Comparison of ENCODE assay signal across 8 cellular contexts in the genomic region with DNA sequence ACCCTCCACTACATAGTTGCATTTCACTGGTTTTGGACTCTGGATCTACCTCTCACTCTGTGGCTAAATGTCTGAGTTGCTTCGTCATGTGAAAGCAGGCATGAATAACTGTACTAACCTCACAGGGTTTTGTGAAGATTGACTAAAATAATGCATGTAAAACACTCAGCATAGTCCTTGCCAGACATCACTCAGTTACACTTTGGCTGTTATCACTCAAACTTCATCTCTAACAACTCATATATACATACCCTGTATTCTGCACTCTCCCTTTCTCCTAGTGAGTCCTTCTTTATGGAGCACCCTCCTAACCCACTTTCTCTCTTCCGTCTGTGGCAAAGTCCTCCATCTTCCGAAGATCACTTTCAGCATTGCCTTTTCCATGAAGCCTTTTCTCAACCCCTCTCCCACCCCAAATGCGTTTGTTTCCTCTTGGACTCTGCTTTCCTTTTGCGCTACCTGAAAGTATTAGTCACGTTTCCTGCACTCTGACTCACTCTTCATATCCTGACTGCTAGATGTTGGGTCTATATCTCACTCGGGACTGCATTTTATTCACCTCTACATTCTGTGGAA.
DNase-seq lines count a peak whose midpoint lies in the region; ATAC-seq and TF ChIP-seq lines count a peak whose summit lies in the region.

No MANE protein-coding gene starts in this region.

- CTCF ChIA-PET in activated CD8-positive, alpha-beta T cell treated with anti-CD3 and anti-CD28 coated beads for 36 hours (lab: Charles Lee) = interaction anchor here (0.9 to 1.7 kb wide), 3 partner anchors 72 to 95 kb away, joined by 3 to 8 read pairs (median 4); a partner anchor contains a TSS

- H3K9me2 ChIP-seq in MM.1S (replicated peaks; ENCODE audit: insufficient read depth, low read length) = no peaks in the 10 kb centered on the region

- no peak overlapping the region for H3K27ac ChIP-seq in MM.1S (ENCODE audit: low read length)

- no peaks in the 10 kb centered on the region for H3K27me3 ChIP-seq in MM.1S (replicated peaks; ENCODE audit: insufficient read depth, low read length)

- no peaks in the 10 kb centered on the region for H3K36me3 ChIP-seq in MM.1S (replicated peaks; ENCODE audit: insufficient read depth, low read length)

- no peaks in the 10 kb centered on the region for H3K27me3 Mint-ChIP-seq in activated naive CD8-positive, alpha-beta T cell treated with anti-CD3 and anti-CD28 coated beads, Interleukin-2, amount 10 ng/mL, durations not matched to agents 7 days and 5 days
- H3K27me3 Mint-ChIP-seq in activated naive CD8-positive, alpha-beta T cell treated with anti-CD3 and anti-CD28 coated beads for 36 hours = no peaks in the 10 kb centered on the region
- H3K27me3 Mint-ChIP-seq in activated CD8-positive, alpha-beta T cell treated with anti-CD3 and anti-CD28 coated beads for 36 hours = no peaks in the 10 kb centered on the region
- no peaks in the 10 kb centered on the region for H3K27me3 Mint-ChIP-seq in natural killer cell (ENCODE audit: low read depth in 2 of 2)

- no peak for TF ChIP-seq CTCF in activated CD8-positive, alpha-beta T cell treated with anti-CD3 and anti-CD28 coated beads for 36 hours (IDR thresholded peaks at IDR 0.05)
- TF ChIP-seq CTCF in natural killer cell (IDR thresholded peaks at IDR 0.05) = no peak
- no peak for TF ChIP-seq CTCF in MM.1S (IDR thresholded peaks at IDR 0.05; ENCODE audit: low read length)

- no peak overlapping the region for H3K4me3 Mint-ChIP-seq in activated naive CD8-positive, alpha-beta T cell treated with anti-CD3 and anti-CD28 coated beads, Interleukin-2, amount 10 ng/mL, durations not matched to agents 7 days and 5 days
- no peak overlapping the region for H3K4me3 Mint-ChIP-seq in activated naive CD8-positive, alpha-beta T cell treated with anti-CD3 and anti-CD28 coated beads for 36 hours
- H3K4me3 Mint-ChIP-seq in activated CD8-positive, alpha-beta T cell treated with anti-CD3 and anti-CD28 coated beads for 36 hours = no peak overlapping the region
- no peak overlapping the region for H3K4me3 Mint-ChIP-seq in natural killer cell

- no peaks in the 10 kb centered on the region for H3K9me3 Mint-ChIP-seq in activated naive CD8-positive, alpha-beta T cell treated with anti-CD3 and anti-CD28 coated beads, Interleukin-2, amount 10 ng/mL, durations not matched to agents 7 days and 5 days
- peaks cover 5% of the 10 kb centered on the region for H3K9me3 Mint-ChIP-seq in activated naive CD8-positive, alpha-beta T cell treated with anti-CD3 and anti-CD28 coated beads for 36 hours
- no peaks in the 10 kb centered on the region for H3K9me3 Mint-ChIP-seq in activated CD8-positive, alpha-beta T cell treated with anti-CD3 and anti-CD28 coated beads for 36 hours
- H3K9me3 Mint-ChIP-seq in natural killer cell = no peaks in the 10 kb centered on the region

- intact Hi-C loops in activated CD8-positive, alpha-beta T cell treated with anti-CD3 and anti-CD28 coated beads for 36 hours (cut with micrococcal nuclease) = loop anchor here (2.0 to 10.0 kb wide), 5 partner anchors 13 to 157 kb away; no protein-coding TSS in a partner anchor
- intact Hi-C loops in natural killer cell (cut with micrococcal nuclease) = loop anchor here (2.0 kb wide), 1 partner anchor 73 kb away; a partner anchor contains a TSS

- H3K4me1 Mint-ChIP-seq in activated naive CD8-positive, alpha-beta T cell treated with anti-CD3 and anti-CD28 coated beads, Interleukin-2, amount 10 ng/mL, durations not matched to agents 7 days and 5 days = peaks cover 43% of the 10 kb centered on the region
- peaks cover 41% of the 10 kb centered on the region for H3K4me1 Mint-ChIP-seq in activated naive CD8-positive, alpha-beta T cell treated with anti-CD3 and anti-CD28 coated beads for 36 hours
- H3K4me1 Mint-ChIP-seq in activated CD8-positive, alpha-beta T cell treated with anti-CD3 and anti-CD28 coated beads for 36 hours (ENCODE audit: low read depth) = peaks cover 51% of the 10 kb centered on the region
- peaks cover 54 to 57% of the 10 kb centered on the region in 2 donors for H3K4me1 Mint-ChIP-seq in natural killer cell

- H4K20me1 ChIP-seq in MM.1S (ENCODE audit: insufficient read depth, low read length) = no peaks in the 10 kb centered on the region

- peaks cover 87% of the 10 kb centered on the region for H3K79me2 ChIP-seq in MM.1S (ENCODE audit: low read length)

- POLR2A ChIA-PET in activated naive CD8-positive, alpha-beta T cell treated with anti-CD3 and anti-CD28 coated beads, Interleukin-2, amount 10 ng/mL, durations not matched to agents 7 days and 5 days (lab: Charles Lee) = no interaction called here
- POLR2A ChIA-PET in activated CD8-positive, alpha-beta T cell treated with anti-CD3 and anti-CD28 coated beads for 36 hours (lab: Charles Lee) = interaction anchor here (1.2 to 1.6 kb wide), 3 partner anchors 8 to 74 kb away, joined by 4 to 7 read pairs (median 6); no protein-coding TSS in a partner anchor

- no peak overlapping the region for H3K9ac ChIP-seq in MM.1S (ENCODE audit: low read length)

- H3K27ac Mint-ChIP-seq in activated naive CD8-positive, alpha-beta T cell treated with anti-CD3 and anti-CD28 coated beads, Interleukin-2, amount 10 ng/mL, durations not matched to agents 7 days and 5 days = no peak overlapping the region
- no peak overlapping the region for H3K27ac Mint-ChIP-seq in activated naive CD8-positive, alpha-beta T cell treated with anti-CD3 and anti-CD28 coated beads for 36 hours
- H3K27ac Mint-ChIP-seq in activated CD8-positive, alpha-beta T cell treated with anti-CD3 and anti-CD28 coated beads for 36 hours = no peak overlapping the region
- H3K27ac Mint-ChIP-seq in natural killer cell = no peak overlapping the region

- H3K4me2 ChIP-seq in MM.1S (ENCODE audit: low read depth, low read length) = no peak overlapping the region

- H3K4me3 ChIP-seq in MM.1S (ENCODE audit: low read length) = no peak overlapping the region

- ATAC-seq in activated naive CD8-positive, alpha-beta T cell treated with anti-CD3 and anti-CD28 coated beads, Interleukin-2, amount 10 ng/mL, durations not matched to agents 7 days and 5 days (ENCODE audit: low read depth) = peak; percentile 67
- ATAC-seq in HG03108 (IDR thresholded peaks at IDR 0.05; ENCODE audit: unreplicated experiment) (peak; percentile 42), natural killer cell (peak; percentile 49 to 65 (median 60))
- peak; percentile 73 for ATAC-seq in activated CD8-positive, alpha-beta T cell treated with anti-CD3 and anti-CD28 coated beads for 36 hours

- H3F3A ChIP-seq in MM.1S (ENCODE audit: insufficient read depth, low read length) = no peaks in the 10 kb centered on the region

- H3K9me3 ChIP-seq in MM.1S (replicated peaks; ENCODE audit: insufficient read depth, low read length) = no peaks in the 10 kb centered on the region

- H3K4me1 ChIP-seq in MM.1S (ENCODE audit: low read length) = 0 out of 2 replicates have a peak, but pooled peaks cover 4% of the 10 kb centered on the region

- peaks cover 15% of the 10 kb centered on the region for H3K36me3 Mint-ChIP-seq in activated naive CD8-positive, alpha-beta T cell treated with anti-CD3 and anti-CD28 coated beads, Interleukin-2, amount 10 ng/mL, durations not matched to agents 7 days and 5 days
- peaks cover 11% of the 10 kb centered on the region for H3K36me3 Mint-ChIP-seq in activated naive CD8-positive, alpha-beta T cell treated with anti-CD3 and anti-CD28 coated beads for 36 hours
- H3K36me3 Mint-ChIP-seq in activated CD8-positive, alpha-beta T cell treated with anti-CD3 and anti-CD28 coated beads for 36 hours (ENCODE audit: low read depth) = peaks cover 16% of the 10 kb centered on the region
- H3K36me3 Mint-ChIP-seq in natural killer cell = no peaks in the 10 kb centered on the region

- H2AFZ ChIP-seq in MM.1S (ENCODE audit: low read length) = no peak overlapping the region

- no peak for DNase-seq in activated naive CD8-positive, alpha-beta T cell treated with anti-CD3 and anti-CD28 coated beads, Interleukin-2, amount 10 ng/mL, durations not matched to agents 7 days and 5 days
- no peak for DNase-seq in activated naive CD8-positive, alpha-beta T cell treated with anti-CD3 and anti-CD28 coated beads for 36 hours
- peak; percentile 43 for DNase-seq in activated CD8-positive, alpha-beta T cell treated with anti-CD3 and anti-CD28 coated beads for 36 hours
- DNase-seq in natural killer cell = no peak
- DNase-seq in MM.1S = no peak
- no peak for DNase-seq in NCI-H1694 treated with DMSO at 0.1 percent for 48 hours (lab: John Stamatoyannopoulos, UW)
- DNase-seq in NCI-H1105 treated with DMSO at 0.1 percent for 48 hours (lab: John Stamatoyannopoulos, UW) = no peak
